Comparison of ENCODE assay signal across 13 cellular contexts in genomic region chr6:142698751-142699150, GRCh38.
A peak's percentile ranks its signal among the peaks of the same experiment; 100 is the strongest.
DNase-seq lines count a peak whose midpoint lies in the region; ATAC-seq and TF ChIP-seq lines count a peak whose summit lies in the region.
"Had no signal": no experiment of that assay in that cellular context is flagged by ENCODE, and none has a peak within 500 bp of the region (broad histone marks: within the 10 kb centered on the region; RNA-seq: fewer than 3 reads in every experiment).

No MANE protein-coding gene starts in this region.

- H3K27me3 Mint-ChIP-seq in neural crest cell (ENCODE audit: low read depth) = no peaks in the 10 kb centered on the region
- peaks cover 0 to 2% (median 0%) of the 10 kb centered on the region in 3 donors for H3K27me3 Mint-ChIP-seq in immature natural killer cell (ENCODE audit: low read depth in 3 of 3)
- no peaks in the 10 kb centered on the region for H3K27me3 Mint-ChIP-seq in naive thymus-derived CD4-positive, alpha-beta T cell

- no peak overlapping the region for H3K4me3 Mint-ChIP-seq in neural crest cell
- no peak overlapping the region for H3K4me3 Mint-ChIP-seq in immature natural killer cell
- no peak overlapping the region for H3K4me3 Mint-ChIP-seq in naive thymus-derived CD4-positive, alpha-beta T cell

- no peaks in the 10 kb centered on the region for H3K27me3 ChIP-seq in naive thymus-derived CD4-positive, alpha-beta T cell (ENCODE audit: control insufficient read depth in 2 of 2, insufficient read depth in 2 of 2, low read length in 2 of 2)

- POLR2A ChIA-PET in naive thymus-derived CD4-positive, alpha-beta T cell (lab: Charles Lee) = interaction anchor here (1.2 kb wide), 1 partner anchor 185 kb away, joined by 3 read pairs; no protein-coding TSS in a partner anchor

- H3K36me3 Mint-ChIP-seq in neural crest cell (ENCODE audit: low read depth) = no peaks in the 10 kb centered on the region
- H3K36me3 Mint-ChIP-seq in immature natural killer cell = no peaks in the 10 kb centered on the region
- no peaks in the 10 kb centered on the region for H3K36me3 Mint-ChIP-seq in naive thymus-derived CD4-positive, alpha-beta T cell

- H3K4me1 Mint-ChIP-seq in neural crest cell (peaks cover 9% of the 10 kb centered on the region), immature natural killer cell (peaks cover 1 to 9% of the 10 kb centered on the region in 2 donors)
- H3K4me1 Mint-ChIP-seq in naive thymus-derived CD4-positive, alpha-beta T cell = peaks cover 6 to 31% (median 15%) of the 10 kb centered on the region in 7 donors

- no peaks in the 10 kb centered on the region for H3K36me3 ChIP-seq in naive thymus-derived CD4-positive, alpha-beta T cell (ENCODE audit: control insufficient read depth in 2 of 3, insufficient read depth in 3 of 3, low read length in 3 of 3)

- intact Hi-C loops in naive thymus-derived CD4-positive, alpha-beta T cell (cut with micrococcal nuclease) = loop anchor here in 1 of 2 donors (10.0 kb wide), 2 partner anchors 554 to 1316 kb away; partner anchors contain the start of genes NMBR and VTA1

- H3K4me3 ChIP-seq in cardiac fibroblast (replicated peaks in 1 of 2; ENCODE audit: low read depth in 2 of 2, low read length in 2 of 2) = no peak overlapping the region
- no peak overlapping the region for H3K4me3 ChIP-seq in naive thymus-derived CD4-positive, alpha-beta T cell (ENCODE audit: low read length)

- H3K9me3 Mint-ChIP-seq in neural crest cell (no peaks in the 10 kb centered on the region), immature natural killer cell (no peaks in the 10 kb centered on the region)
- H3K9me3 Mint-ChIP-seq in naive thymus-derived CD4-positive, alpha-beta T cell = no peaks in the 10 kb centered on the region

- H3K27ac ChIP-seq in naive thymus-derived CD4-positive, alpha-beta T cell (ENCODE audit: low read depth, low read length) = no peak overlapping the region

- TF ChIP-seq CTCF in GM12873 (IDR thresholded peaks at IDR 0.05; ENCODE audit: insufficient read depth, low read depth, low read length, missing control alignments) (peak; percentile 33), cardiac fibroblast (IDR thresholded peaks at IDR 0.05; ENCODE audit: low read depth, low read length) (peak; percentile 17), neural crest cell (conservative IDR thresholded peaks at IDR 0.05) (peak; percentile 28)

- no peaks in the 10 kb centered on the region for H3K4me1 ChIP-seq in naive thymus-derived CD4-positive, alpha-beta T cell (ENCODE audit: control insufficient read depth in 2 of 2, insufficient read depth in 2 of 2, low read length in 2 of 2)

- peak; percentile 2 for DNase-seq in NCI-H1694 (lab: John Stamatoyannopoulos, UW)
- no peak for DNase-seq in cardiac fibroblast (ENCODE audit: low read depth in 2 of 2)
- DNase-seq in neural crest cell (ENCODE audit: low read depth, low spot score) = no peak
- no peak for DNase-seq in immature natural killer cell
- no peak for DNase-seq in effector CD4-positive, alpha-beta T cell
- no peak for DNase-seq in cerebellar nuclear complex (lab: John Stamatoyannopoulos, UW)
- no peak for DNase-seq in naive thymus-derived CD4-positive, alpha-beta T cell
- DNase-seq: caudate nucleus, islet precursor cell, NCI-H1436 treated with DMSO at 0.1 percent for 48 hours, NCI-H774, substantia nigra had no signal

- CTCF ChIA-PET in naive thymus-derived CD4-positive, alpha-beta T cell (lab: Charles Lee) = interaction anchor here (0.6 to 1.0 kb wide), 4 partner anchors 48 to 1964 kb away, joined by 3 read pairs; no protein-coding TSS in a partner anchor

- H3K27ac Mint-ChIP-seq in neural crest cell (ENCODE audit: unreplicated experiment) (no peak overlapping the region), immature natural killer cell (no peak overlapping the region)
- no peak overlapping the region for H3K27ac Mint-ChIP-seq in naive thymus-derived CD4-positive, alpha-beta T cell

- ATAC-seq in naive thymus-derived CD4-positive, alpha-beta T cell = no peak

- no peaks in the 10 kb centered on the region for H3K9me3 ChIP-seq in naive thymus-derived CD4-positive, alpha-beta T cell (ENCODE audit: control insufficient read depth in 2 of 3, low read length in 3 of 3)
